In the genomic region with DNA sequence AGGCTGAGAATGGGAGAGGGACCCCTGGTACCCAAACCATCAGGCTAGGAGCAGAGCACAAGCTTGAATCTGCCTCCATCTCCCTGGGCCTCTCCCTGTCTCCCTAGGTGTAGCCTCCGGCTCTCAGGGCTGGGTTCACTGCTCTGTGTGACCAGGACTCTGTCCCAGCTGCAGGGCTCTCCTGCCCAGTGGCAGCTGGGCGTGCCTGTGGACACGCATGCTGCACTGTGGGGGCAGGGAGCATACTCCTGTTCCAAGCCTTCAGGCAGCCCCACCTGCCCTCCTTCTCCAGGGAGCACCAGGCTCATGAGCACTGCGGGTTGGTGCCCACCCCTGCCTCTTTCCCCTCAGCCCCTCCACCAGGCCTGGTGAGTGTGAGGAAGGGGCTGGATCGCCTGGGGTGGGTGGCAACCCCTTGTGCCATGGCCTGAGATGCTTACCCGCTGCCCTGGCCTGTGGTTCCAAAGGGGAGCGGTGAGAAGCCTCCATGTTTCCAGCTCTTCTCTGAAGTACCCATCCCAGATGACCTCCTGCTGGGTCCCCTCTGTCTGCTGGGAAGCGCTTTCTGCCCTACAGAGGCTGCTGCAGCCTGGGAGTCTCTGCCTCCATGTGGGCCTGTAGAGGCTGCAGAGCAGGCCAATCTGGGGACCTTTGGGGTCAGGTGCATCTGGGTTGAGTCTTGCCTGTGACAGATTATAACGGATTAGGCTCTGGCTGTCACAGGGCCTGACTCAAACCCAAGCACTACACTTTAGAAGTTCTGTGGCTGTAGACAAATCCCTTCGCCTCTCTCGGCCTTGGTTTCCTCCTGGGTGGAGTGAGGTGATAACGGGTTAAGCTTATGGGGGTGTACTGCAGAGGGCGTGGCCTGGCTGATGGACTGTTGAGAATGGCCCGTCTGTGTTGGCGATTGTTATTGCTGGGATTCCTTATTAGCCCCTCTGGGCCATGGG, we compare ENCODE assay signal across 25 cellular contexts. TPM values are rescaled to one million over a fixed set of nuclear protein-coding genes. Genes with fewer than 3 reads are reported as not detected.
DNase-seq lines count a peak whose midpoint lies in the region; ATAC-seq and TF ChIP-seq lines count a peak whose summit lies in the region.
"Had no signal": no experiment of that assay in that cellular context is flagged by ENCODE, and none has a peak within 500 bp of the region (broad histone marks: within the 10 kb centered on the region; RNA-seq: fewer than 3 reads in every experiment).

No MANE protein-coding gene starts in this region.

- TF ChIP-seq CTCF in psoas muscle (IDR thresholded peaks at IDR 0.05) (no peak), MCF 10A (IDR thresholded peaks at IDR 0.05; ENCODE audit: unreplicated experiment) (no peak)

- BruUV-seq in MCF 10A (replicated peaks; lab: Mats Ljungman, UMichigan) = no TSS peak

- no peaks in the 10 kb centered on the region for H3K27me3 ChIP-seq in psoas muscle (ENCODE audit: insufficient read depth in 3 of 3, low read length in 2 of 3)
- H3K27me3 ChIP-seq: colonic mucosa, gastrocnemius medialis had no signal

- no peaks in the 10 kb centered on the region for H3K36me3 ChIP-seq in psoas muscle (ENCODE audit: insufficient read depth in 1 of 2, low read depth in 1 of 2)
- H3K36me3 ChIP-seq: brain microvascular endothelial cell, colonic mucosa, esophagus squamous epithelium, gastrocnemius medialis had no signal

- intact Hi-C loops in psoas muscle (cut with DNase I) = loop anchor here in 1 of 2 donors (10.0 kb wide), 1 partner anchor 82 kb away; no protein-coding TSS in a partner anchor
- intact Hi-C loops in MCF 10A (cut with micrococcal nuclease) = no loop called here

- H3K4me1 ChIP-seq in psoas muscle = peaks cover 8% of the 10 kb centered on the region
- H3K4me1 ChIP-seq: colonic mucosa had no signal

- CTCF ChIA-PET in MCF 10A (lab: Yijun Ruan, JAX) = interaction anchor here (0.6 to 1.0 kb wide), 3 partner anchors 10 to 155 kb away, joined by 3 to 4 read pairs (median 3); no protein-coding TSS in a partner anchor

- H3K27ac ChIP-seq in psoas muscle = no peak overlapping the region
- H3K27ac ChIP-seq: brain microvascular endothelial cell, colonic mucosa, esophagus squamous epithelium, gastrocnemius medialis had no signal

- H3K36me3 Mint-ChIP-seq in MCF 10A (ENCODE audit: insufficient read depth, unreplicated experiment) = peaks cover 5% of the 10 kb centered on the region
- H3K36me3 Mint-ChIP-seq: activated CD4-positive, alpha-beta memory T cell treated with anti-CD3 and anti-CD28 coated beads for 36 hours; naive thymus-derived CD4-positive, alpha-beta T cell had no signal

- DNase-seq in NCI-H510A treated with DMSO at 0.1 percent for 48 hours (lab: John Stamatoyannopoulos, UW) (peak; percentile 13), NCI-H510A (lab: John Stamatoyannopoulos, UW) (no peak), NCI-H345 treated with DMSO at 0.1 percent for 48 hours (lab: John Stamatoyannopoulos, UW; ENCODE audit: unreplicated experiment) (peak; percentile 65), left kidney (ENCODE audit: low read depth, low spot score) (peak; percentile 74), psoas muscle (no peak), MCF 10A (ENCODE audit: unreplicated experiment) (no peak)
- DNase-seq in activated CD4-positive, alpha-beta T cell treated with anti-CD3 and anti-CD28 coated beads, Interleukin-2, amount 50 U/mL, for 48 hours = no peak
- DNase-seq: ACHN; activated CD4-positive, alpha-beta memory T cell treated with anti-CD3 and anti-CD28 coated beads for 36 hours; activated CD4-positive, CD25-positive, alpha-beta regulatory T cell; activated gamma-delta T cell treated with Interleukin-2 at 50 U/mL for 16 hours; brain microvascular endothelial cell; C1 segment of cervical spinal cord; colonic mucosa; esophagus squamous epithelium; gastrocnemius medialis; GDM1; H9; islet precursor cell; mesenchymal stem cell; naive thymus-derived CD4-positive, alpha-beta T cell had no signal

- peak; percentile 20 to 64 (median 54) for ATAC-seq in psoas muscle
- ATAC-seq in GM18502 (IDR thresholded peaks at IDR 0.05; ENCODE audit: poor library complexity, unreplicated experiment) = no peak
- ATAC-seq: naive thymus-derived CD4-positive, alpha-beta T cell had no signal

- H3K9me3 ChIP-seq in psoas muscle = no peaks in the 10 kb centered on the region
- H3K9me3 ChIP-seq: colonic mucosa, esophagus squamous epithelium, gastrocnemius medialis had no signal

- no peak overlapping the region for H3K4me3 ChIP-seq in psoas muscle
- H3K4me3 ChIP-seq: colonic mucosa had no signal

- no peak overlapping the region for H3K4me3 Mint-ChIP-seq in MCF 10A (ENCODE audit: unreplicated experiment)
- H3K4me3 Mint-ChIP-seq: activated CD4-positive, alpha-beta memory T cell treated with anti-CD3 and anti-CD28 coated beads for 36 hours; H9; naive thymus-derived CD4-positive, alpha-beta T cell had no signal

- POLR2A ChIA-PET in MCF 10A (lab: Yijun Ruan, JAX) = no interaction called here

- H3K4me1 Mint-ChIP-seq in MCF 10A (ENCODE audit: insufficient read depth, unreplicated experiment) = no peaks in the 10 kb centered on the region
- H3K4me1 Mint-ChIP-seq: naive thymus-derived CD4-positive, alpha-beta T cell had no signal

- 87 to 90% (median 88%) methylated on average over 15 of the region's 15 CpGs for WGBS in psoas muscle, 3 donors

- no peak overlapping the region for H3K27ac Mint-ChIP-seq in MCF 10A (ENCODE audit: low read depth, unreplicated experiment)
- H3K27ac Mint-ChIP-seq: activated CD4-positive, alpha-beta memory T cell treated with anti-CD3 and anti-CD28 coated beads for 36 hours; H9; naive thymus-derived CD4-positive, alpha-beta T cell had no signal

- no peaks in the 10 kb centered on the region for H3K27me3 Mint-ChIP-seq in MCF 10A (ENCODE audit: insufficient read depth, unreplicated experiment)
- H3K27me3 Mint-ChIP-seq: naive thymus-derived CD4-positive, alpha-beta T cell had no signal

- no peaks in the 10 kb centered on the region for H3K9me3 Mint-ChIP-seq in MCF 10A (ENCODE audit: unreplicated experiment)
- H3K9me3 Mint-ChIP-seq: activated CD4-positive, alpha-beta memory T cell treated with anti-CD3 and anti-CD28 coated beads for 36 hours; H9; naive thymus-derived CD4-positive, alpha-beta T cell had no signal

RNA-seq across cellular contexts. Expression of gene WNT11, which starts 43.7 kb away (rescaled TPM):
- 10 to 100 TPM in 1 of 4 donors, 1 to 10 TPM in 3; 6.4 to 13.0 (median 8.0) TPM for total RNA-seq in psoas muscle
- 1 to 10 TPM; 4.5 to 6.5 (median 4.8) TPM for polyA plus RNA-seq in psoas muscle
- not detected in 2 replicates for total RNA-seq in MCF 10A (2022)
- total RNA-seq: activated CD4-positive, alpha-beta memory T cell treated with anti-CD3 and anti-CD28 coated beads for 36 hours; H9; HT1080; LHCN-M2; OCI-LY7 had no signal

Comparison
In these comparisons a context has a peak if more than half of its experiments do, and no peak if none do; other contexts are left out.
1. DNase-seq: peak in NCI-H510A treated with DMSO at 0.1 percent for 48 hours (single experiment), NCI-H345 treated with DMSO at 0.1 percent for 48 hours (single experiment) and left kidney (single experiment); none in NCI-H510A (single experiment), psoas muscle (0 of 2), MCF 10A (single experiment) and activated CD4-positive, alpha-beta T cell treated with anti-CD3 and anti-CD28 coated beads, Interleukin-2, amount 50 U/mL, for 48 hours (0 of 2).